21 cellular contexts compared by ENCODE assay signal in genomic region chr11:71198141-71198822, GRCh38. TPM values are rescaled to one million over a fixed set of nuclear protein-coding genes. Genes with fewer than 3 reads are reported as not detected.
A peak's percentile ranks its signal among the peaks of the same experiment; 100 is the strongest.
DNase-seq lines count a peak whose midpoint lies in the region; ATAC-seq and TF ChIP-seq lines count a peak whose summit lies in the region.
"Had no signal": no experiment of that assay in that cellular context is flagged by ENCODE, and none has a peak within 500 bp of the region (broad histone marks: within the 10 kb centered on the region; RNA-seq: fewer than 3 reads in every experiment).

No MANE protein-coding gene starts in this region.

- H3K27ac ChIP-seq in epithelial cell of prostate (peak overlapping the region; percentile 60), mesenchymal stem cell (ENCODE audit: low read length, poor library complexity, severe bottlenecking) (no peak overlapping the region), spleen (no peak overlapping the region)
- H3K27ac ChIP-seq: BLaER1 treated with 17β-estradiol and CSF1 and Interleukin-3, amounts not matched to agents 10 nM and 100 nM had no signal

- no peaks in the 10 kb centered on the region for H3K27me3 ChIP-seq in mesenchymal stem cell (ENCODE audit: control insufficient read depth in 1 of 2, insufficient read depth in 1 of 2, low read length in 2 of 2)
- peaks cover 0 to 40% (median 0%) of the 10 kb centered on the region in 7 donors for H3K27me3 ChIP-seq in spleen (replicated peaks in 1 of 7)
- H3K27me3 ChIP-seq: BLaER1 treated with 17β-estradiol and CSF1 and Interleukin-3, amounts not matched to agents 10 nM and 100 nM had no signal

- peaks cover 9% of the 10 kb centered on the region for H3K79me1 ChIP-seq in mesenchymal stem cell (replicated peaks; ENCODE audit: low read length, poor library complexity, severe bottlenecking)

- no peak for TF ChIP-seq CTCF in spleen (IDR thresholded peaks at IDR 0.05 in 8 of 11, conservative IDR thresholded peaks at IDR 0.05 in 3 of 11)

- H2AFZ ChIP-seq in mesenchymal stem cell (ENCODE audit: low read depth, low read length), result no peak overlapping the region

- 86% methylated on average over 15 of the region's 17 CpGs for WGBS in mesenchymal stem cell
- 81 to 89% (median 87%) methylated on average over 13 to 17 of the region's 17 CpGs for WGBS in spleen, 5 donors

- no peaks in the 10 kb centered on the region for H3K9me3 ChIP-seq in mesenchymal stem cell (ENCODE audit: control insufficient read depth, low read length)
- H3K9me3 ChIP-seq in spleen, result no peaks in the 10 kb centered on the region
- H3K9me3 ChIP-seq: BLaER1 treated with 17β-estradiol and CSF1 and Interleukin-3, amounts not matched to agents 10 nM and 100 nM had no signal

- no peak overlapping the region for H2BK120ac ChIP-seq in mesenchymal stem cell (ENCODE audit: low read depth, low read length)

- peaks cover 0 to 9% of the 10 kb centered on the region in 2 experiments for H3K36me3 ChIP-seq in mesenchymal stem cell (ENCODE audit: control insufficient read depth in 1 of 2, insufficient read depth in 2 of 2, low read depth in 1 of 2, low read length in 2 of 2)
- no peaks in the 10 kb centered on the region for H3K36me3 ChIP-seq in spleen
- H3K36me3 ChIP-seq: BLaER1 treated with 17β-estradiol and CSF1 and Interleukin-3, amounts not matched to agents 10 nM and 100 nM had no signal

- H3K18ac ChIP-seq in mesenchymal stem cell (ENCODE audit: low read depth in 1 of 2, low read length in 2 of 2), result no peak overlapping the region

- no peak overlapping the region for H3K14ac ChIP-seq in mesenchymal stem cell (ENCODE audit: low read length in 2 of 2)

- no peak overlapping the region for H2AK5ac ChIP-seq in mesenchymal stem cell (ENCODE audit: low read length, severe bottlenecking)

- intact Hi-C loops in cardiac septum (cut with DNase I) (no loop called here), left ventricle myocardium superior (cut with micrococcal nuclease) (no loop called here), spleen (cut with DNase I; ENCODE audit: low total_unique reads) (no loop called here)

- no peak overlapping the region for H2BK5ac ChIP-seq in mesenchymal stem cell (ENCODE audit: low read depth, low read length, poor library complexity, severe bottlenecking)

- H3K4me1 ChIP-seq in mesenchymal stem cell (ENCODE audit: control insufficient read depth, insufficient read depth, low read depth, low read length) (peaks cover 8% of the 10 kb centered on the region), spleen (no peaks in the 10 kb centered on the region)

- H2BK15ac ChIP-seq in mesenchymal stem cell (ENCODE audit: low read depth, poor library complexity, severe bottlenecking), result peak overlapping the region; percentile 8

- H3K9ac ChIP-seq in mesenchymal stem cell (ENCODE audit: low read length), result no peak overlapping the region
- H3K9ac ChIP-seq: BLaER1 treated with 17β-estradiol and CSF1 and Interleukin-3, amounts not matched to agents 10 nM and 100 nM had no signal

- no peak overlapping the region for H2BK12ac ChIP-seq in mesenchymal stem cell (ENCODE audit: low read length in 2 of 2)

- no peak overlapping the region for H3K23ac ChIP-seq in mesenchymal stem cell (ENCODE audit: low read length in 2 of 2)

- H3K4me3 ChIP-seq in mesenchymal stem cell (ENCODE audit: insufficient read depth in 1 of 2, low read depth in 1 of 2, low read length in 2 of 2) (no peak overlapping the region), spleen (no peak overlapping the region)
- H3K4me3 ChIP-seq: BLaER1 treated with 17β-estradiol and CSF1 and Interleukin-3, amounts not matched to agents 10 nM and 100 nM; GM12878 had no signal

- no peak overlapping the region for H4K8ac ChIP-seq in mesenchymal stem cell (ENCODE audit: low read length)

- ATAC-seq in left ventricle myocardium superior (no peak), GM21723 (IDR thresholded peaks at IDR 0.05; ENCODE audit: unreplicated experiment) (no peak)
- ATAC-seq: CD8-positive, alpha-beta T cell; GM12878; HCT116; HepG2 had no signal

- H4K91ac ChIP-seq in mesenchymal stem cell (ENCODE audit: low read length), result no peak overlapping the region

- DNase-seq in cardiac septum (ENCODE audit: low spot score) (peak; percentile 7), left ventricle myocardium superior (no peak), epithelial cell of prostate (ENCODE audit: low read depth, low spot score) (no peak), mesenchymal stem cell (no peak), spleen (peak; percentile 41), NCI-H774 (lab: John Stamatoyannopoulos, UW) (no peak)
- no peak for DNase-seq in activated naive CD4-positive, alpha-beta T cell treated with Interleukin-2 at 50 U/mL for 16 hours
- DNase-seq: 8988T; Calu3; CD8-positive, alpha-beta T cell; DND-41; EL; GOT3; H7; HFFc6 had no signal

- H3K4me2 ChIP-seq in mesenchymal stem cell (ENCODE audit: low read length, poor library complexity, severe bottlenecking), result no peak overlapping the region

- H3K4ac ChIP-seq in mesenchymal stem cell (ENCODE audit: low read depth in 1 of 2, low read length in 2 of 2), result no peak overlapping the region

- TF ChIP-seq POLR2A in spleen (IDR thresholded peaks at IDR 0.05), result no peak

RNA-seq across cellular contexts. Expression of gene SHANK2, which starts 54.1 kb away (rescaled TPM):
- total RNA-seq in cardiac septum (0.11 TPM), left ventricle myocardium superior (0.32 TPM), spleen (10 to 100 TPM in 5 of 7 donors, 1 to 10 TPM in 2; 5.7 to 23.8 (median 12.1) TPM)
- polyA plus RNA-seq in mesenchymal stem cell (2013, experiment 1 of 2), result 30.3 TPM
- 30.2 TPM for polyA plus RNA-seq in mesenchymal stem cell (2013, experiment 2 of 2)
- polyA plus RNA-seq in spleen, result 1 to 10 TPM in 1 of 3 donors, under 1 TPM in 2; 0.30 to 1.4 (median 0.61) TPM
- total RNA-seq: CD8-positive, alpha-beta T cell; G401 had no signal

Comparison
In these comparisons a context has a peak if more than half of its experiments do, and no peak if none do; other contexts are left out.
1. DNase-seq: peak in cardiac septum (single experiment) and spleen (single experiment); none in left ventricle myocardium superior (single experiment), epithelial cell of prostate (single experiment), mesenchymal stem cell (single experiment), activated naive CD4-positive, alpha-beta T cell treated with Interleukin-2 at 50 U/mL for 16 hours (single experiment) and NCI-H774 (single experiment).